In genomic region chr18:76414936-76415621, GRCh38 we compare ENCODE assay signal across 18 cellular contexts.
A peak's percentile ranks its signal among the peaks of the same experiment; 100 is the strongest.
DNase-seq lines count a peak whose midpoint lies in the region; ATAC-seq and TF ChIP-seq lines count a peak whose summit lies in the region.
"Had no signal": no experiment of that assay in that cellular context is flagged by ENCODE, and none has a peak within 500 bp of the region (broad histone marks: within the 10 kb centered on the region; RNA-seq: fewer than 3 reads in every experiment).

No MANE protein-coding gene starts in this region.

- H3K4me3 ChIP-seq in coronary artery, result no peak overlapping the region
- H3K4me3 ChIP-seq: PC-9 had no signal

- H3K27ac Mint-ChIP-seq in CD14-positive monocyte (peak overlapping the region in 6 of 7 donors; percentile 8 to 80 (median 52)), immature natural killer cell (peak overlapping the region; percentile 78 to 93 (median 88))
- H3K27ac Mint-ChIP-seq: CD4-positive, alpha-beta T cell had no signal

- peak; percentile 72 for ATAC-seq in stimulated activated naive CD8-positive, alpha-beta T cell treated with anti-CD3 and anti-CD28 coated beads, Interleukin-15, Interleukin-2, amounts not matched to agents 100 U/mL and 50 U/mL, for 24 hours
- ATAC-seq in HG02870 (IDR thresholded peaks at IDR 0.05; ENCODE audit: unreplicated experiment), result no peak

- DNase-seq in CD14-positive monocyte (ENCODE audit: low spot score) (no peak), coronary artery (ENCODE audit: low spot score) (peak; percentile 43), immature natural killer cell (peak; percentile 61 to 66 (median 63)), T-helper 1 cell (no peak)
- DNase-seq in stimulated activated naive CD8-positive, alpha-beta T cell treated with anti-CD3 and anti-CD28 coated beads, Interleukin-15, Interleukin-2, amounts not matched to agents 100 U/mL and 50 U/mL, for 24 hours, result no peak
- DNase-seq in effector CD8-positive, alpha-beta T cell (lab: John Stamatoyannopoulos, UW), result no peak
- DNase-seq: ACHN; Calu3; CD4-positive, alpha-beta T cell; DND-41; GDM1; H9; Karpas-422; NCI-H1105 treated with DMSO at 0.1 percent for 48 hours; NCI-H187; NCI-H446; PC-9 had no signal

- intact Hi-C loops in CD14-positive monocyte (cut with micrococcal nuclease), result no loop called here

- no peak overlapping the region for H3K27ac ChIP-seq in coronary artery
- H3K27ac ChIP-seq: PC-9 had no signal

- no peak overlapping the region for H3K4me3 Mint-ChIP-seq in CD14-positive monocyte
- peak overlapping the region; percentile 74 to 92 (median 86) for H3K4me3 Mint-ChIP-seq in immature natural killer cell
- H3K4me3 Mint-ChIP-seq: CD4-positive, alpha-beta T cell; H9 had no signal

- TF ChIP-seq CTCF in CD14-positive monocyte (IDR thresholded peaks at IDR 0.05) (no peak), coronary artery (IDR thresholded peaks at IDR 0.05) (no peak)

- H3K9me3 Mint-ChIP-seq in CD14-positive monocyte (no peaks in the 10 kb centered on the region), immature natural killer cell (no peaks in the 10 kb centered on the region)
- H3K9me3 Mint-ChIP-seq: CD4-positive, alpha-beta T cell had no signal

- peaks cover 0 to 2% (median 2%) of the 10 kb centered on the region in 3 donors for H3K27me3 Mint-ChIP-seq in CD14-positive monocyte (ENCODE audit: low read depth in 3 of 3)
- peaks cover 2 to 5% (median 3%) of the 10 kb centered on the region in 3 donors for H3K27me3 Mint-ChIP-seq in immature natural killer cell (ENCODE audit: low read depth in 3 of 3)
- H3K27me3 Mint-ChIP-seq: CD4-positive, alpha-beta T cell had no signal

- peaks cover 57% of the 10 kb centered on the region for H3K4me1 Mint-ChIP-seq in CD14-positive monocyte
- H3K4me1 Mint-ChIP-seq in immature natural killer cell, result peaks cover 77 to 85% of the 10 kb centered on the region in 2 donors

- H3K36me3 Mint-ChIP-seq in CD14-positive monocyte (peaks cover 10 to 23% of the 10 kb centered on the region in 2 donors), immature natural killer cell (no peaks in the 10 kb centered on the region)

Comparison
In these comparisons a context has a peak if more than half of its experiments do, and no peak if none do; other contexts are left out.
1. DNase-seq: peak in coronary artery (single experiment) and immature natural killer cell (3 of 3); none in CD14-positive monocyte (single experiment), stimulated activated naive CD8-positive, alpha-beta T cell treated with anti-CD3 and anti-CD28 coated beads, Interleukin-15, Interleukin-2, amounts not matched to agents 100 U/mL and 50 U/mL, for 24 hours (single experiment), effector CD8-positive, alpha-beta T cell (single experiment) and T-helper 1 cell (0 of 5).
2. H3K4me3 Mint-ChIP-seq: peak in immature natural killer cell (5 of 5); none in CD14-positive monocyte (0 of 2).